In the genomic region with DNA sequence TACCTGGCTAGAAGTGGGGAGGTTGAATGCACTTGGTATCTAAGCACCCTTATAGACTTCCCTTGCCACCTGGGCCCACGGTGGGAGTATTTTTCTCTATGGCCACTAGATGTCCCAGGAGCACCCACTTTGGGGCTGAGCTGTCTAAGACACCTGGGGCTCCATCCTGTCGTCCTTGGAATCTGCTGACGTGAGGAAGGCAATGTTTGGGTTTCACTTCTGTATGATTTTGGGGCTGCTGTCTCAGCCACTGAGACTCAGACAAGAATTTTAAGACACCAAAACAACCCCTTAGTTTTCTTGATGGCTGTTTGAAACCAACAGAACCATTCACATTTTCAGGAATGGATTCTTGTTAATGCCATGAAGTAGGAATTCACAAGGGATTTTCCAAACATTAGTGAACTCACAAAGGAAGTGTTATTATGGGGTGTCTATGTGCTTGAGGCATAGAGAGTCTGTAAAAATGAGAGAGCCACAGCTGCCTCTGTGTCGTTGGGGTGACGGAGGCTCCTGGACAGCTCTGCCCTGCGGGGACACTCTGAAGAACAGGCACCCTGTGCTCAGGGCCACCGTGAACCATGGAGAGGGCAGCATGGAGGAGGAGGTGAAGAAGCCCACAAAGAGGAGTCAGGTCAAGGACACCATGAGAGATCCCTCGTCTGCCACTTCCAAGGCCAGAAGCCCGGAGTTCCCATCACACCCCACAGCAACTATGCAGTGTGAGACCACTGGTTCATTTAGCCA, we compare ENCODE assay signal across 1 cellular context.
TF ChIP-seq lines count a peak whose summit lies in the region.

No MANE protein-coding gene starts in this region.

TF ChIP-seq in GM23338, 12 proteins besides CTCF, POLR2A, EP300 and RAD21 (continued from another document):
- TF ChIP-seq, protein P1, sequence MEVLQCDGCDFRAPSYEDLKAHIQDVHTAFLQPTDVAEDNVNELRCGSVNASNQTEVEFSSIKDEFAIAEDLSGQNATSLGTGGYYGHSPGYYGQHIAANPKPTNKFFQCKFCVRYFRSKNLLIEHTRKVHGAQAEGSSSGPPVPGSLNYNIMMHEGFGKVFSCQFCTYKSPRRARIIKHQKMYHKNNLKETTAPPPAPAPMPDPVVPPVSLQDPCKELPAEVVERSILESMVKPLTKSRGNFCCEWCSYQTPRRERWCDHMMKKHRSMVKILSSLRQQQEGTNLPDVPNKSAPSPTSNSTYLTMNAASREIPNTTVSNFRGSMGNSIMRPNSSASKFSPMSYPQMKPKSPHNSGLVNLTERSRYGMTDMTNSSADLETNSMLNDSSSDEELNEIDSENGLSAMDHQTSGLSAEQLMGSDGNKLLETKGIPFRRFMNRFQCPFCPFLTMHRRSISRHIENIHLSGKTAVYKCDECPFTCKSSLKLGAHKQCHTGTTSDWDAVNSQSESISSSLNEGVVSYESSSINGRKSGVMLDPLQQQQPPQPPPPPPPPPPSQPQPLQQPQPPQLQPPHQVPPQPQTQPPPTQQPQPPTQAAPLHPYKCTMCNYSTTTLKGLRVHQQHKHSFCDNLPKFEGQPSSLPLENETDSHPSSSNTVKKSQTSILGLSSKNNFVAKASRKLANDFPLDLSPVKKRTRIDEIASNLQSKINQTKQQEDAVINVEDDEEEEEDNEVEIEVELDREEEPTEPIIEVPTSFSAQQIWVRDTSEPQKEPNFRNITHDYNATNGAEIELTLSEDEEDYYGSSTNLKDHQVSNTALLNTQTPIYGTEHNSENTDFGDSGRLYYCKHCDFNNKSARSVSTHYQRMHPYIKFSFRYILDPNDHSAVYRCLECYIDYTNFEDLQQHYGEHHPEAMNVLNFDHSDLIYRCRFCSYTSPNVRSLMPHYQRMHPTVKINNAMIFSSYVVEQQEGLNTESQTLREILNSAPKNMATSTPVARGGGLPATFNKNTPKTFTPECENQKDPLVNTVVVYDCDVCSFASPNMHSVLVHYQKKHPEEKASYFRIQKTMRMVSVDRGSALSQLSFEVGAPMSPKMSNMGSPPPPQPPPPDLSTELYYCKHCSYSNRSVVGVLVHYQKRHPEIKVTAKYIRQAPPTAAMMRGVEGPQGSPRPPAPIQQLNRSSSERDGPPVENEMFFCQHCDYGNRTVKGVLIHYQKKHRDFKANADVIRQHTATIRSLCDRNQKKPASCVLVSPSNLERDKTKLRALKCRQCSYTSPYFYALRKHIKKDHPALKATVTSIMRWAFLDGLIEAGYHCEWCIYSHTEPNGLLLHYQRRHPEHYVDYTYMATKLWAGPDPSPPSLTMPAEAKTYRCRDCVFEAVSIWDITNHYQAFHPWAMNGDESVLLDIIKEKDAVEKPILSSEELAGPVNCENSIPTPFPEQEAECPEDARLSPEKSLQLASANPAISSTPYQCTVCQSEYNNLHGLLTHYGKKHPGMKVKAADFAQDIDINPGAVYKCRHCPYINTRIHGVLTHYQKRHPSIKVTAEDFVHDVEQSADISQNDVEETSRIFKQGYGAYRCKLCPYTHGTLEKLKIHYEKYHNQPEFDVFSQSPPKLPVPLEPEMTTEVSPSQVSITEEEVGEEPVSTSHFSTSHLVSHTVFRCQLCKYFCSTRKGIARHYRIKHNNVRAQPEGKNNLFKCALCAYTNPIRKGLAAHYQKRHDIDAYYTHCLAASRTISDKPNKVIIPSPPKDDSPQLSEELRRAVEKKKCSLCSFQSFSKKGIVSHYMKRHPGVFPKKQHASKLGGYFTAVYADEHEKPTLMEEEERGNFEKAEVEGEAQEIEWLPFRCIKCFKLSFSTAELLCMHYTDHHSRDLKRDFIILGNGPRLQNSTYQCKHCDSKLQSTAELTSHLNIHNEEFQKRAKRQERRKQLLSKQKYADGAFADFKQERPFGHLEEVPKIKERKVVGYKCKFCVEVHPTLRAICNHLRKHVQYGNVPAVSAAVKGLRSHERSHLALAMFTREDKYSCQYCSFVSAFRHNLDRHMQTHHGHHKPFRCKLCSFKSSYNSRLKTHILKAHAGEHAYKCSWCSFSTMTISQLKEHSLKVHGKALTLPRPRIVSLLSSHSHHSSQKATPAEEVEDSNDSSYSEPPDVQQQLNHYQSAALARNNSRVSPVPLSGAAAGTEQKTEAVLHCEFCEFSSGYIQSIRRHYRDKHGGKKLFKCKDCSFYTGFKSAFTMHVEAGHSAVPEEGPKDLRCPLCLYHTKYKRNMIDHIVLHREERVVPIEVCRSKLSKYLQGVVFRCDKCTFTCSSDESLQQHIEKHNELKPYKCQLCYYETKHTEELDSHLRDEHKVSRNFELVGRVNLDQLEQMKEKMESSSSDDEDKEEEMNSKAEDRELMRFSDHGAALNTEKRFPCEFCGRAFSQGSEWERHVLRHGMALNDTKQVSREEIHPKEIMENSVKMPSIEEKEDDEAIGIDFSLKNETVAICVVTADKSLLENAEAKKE (CRISPR knock-in tag; IDR thresholded peaks at IDR 0.05), result no peak
- TF ChIP-seq, protein P2, sequence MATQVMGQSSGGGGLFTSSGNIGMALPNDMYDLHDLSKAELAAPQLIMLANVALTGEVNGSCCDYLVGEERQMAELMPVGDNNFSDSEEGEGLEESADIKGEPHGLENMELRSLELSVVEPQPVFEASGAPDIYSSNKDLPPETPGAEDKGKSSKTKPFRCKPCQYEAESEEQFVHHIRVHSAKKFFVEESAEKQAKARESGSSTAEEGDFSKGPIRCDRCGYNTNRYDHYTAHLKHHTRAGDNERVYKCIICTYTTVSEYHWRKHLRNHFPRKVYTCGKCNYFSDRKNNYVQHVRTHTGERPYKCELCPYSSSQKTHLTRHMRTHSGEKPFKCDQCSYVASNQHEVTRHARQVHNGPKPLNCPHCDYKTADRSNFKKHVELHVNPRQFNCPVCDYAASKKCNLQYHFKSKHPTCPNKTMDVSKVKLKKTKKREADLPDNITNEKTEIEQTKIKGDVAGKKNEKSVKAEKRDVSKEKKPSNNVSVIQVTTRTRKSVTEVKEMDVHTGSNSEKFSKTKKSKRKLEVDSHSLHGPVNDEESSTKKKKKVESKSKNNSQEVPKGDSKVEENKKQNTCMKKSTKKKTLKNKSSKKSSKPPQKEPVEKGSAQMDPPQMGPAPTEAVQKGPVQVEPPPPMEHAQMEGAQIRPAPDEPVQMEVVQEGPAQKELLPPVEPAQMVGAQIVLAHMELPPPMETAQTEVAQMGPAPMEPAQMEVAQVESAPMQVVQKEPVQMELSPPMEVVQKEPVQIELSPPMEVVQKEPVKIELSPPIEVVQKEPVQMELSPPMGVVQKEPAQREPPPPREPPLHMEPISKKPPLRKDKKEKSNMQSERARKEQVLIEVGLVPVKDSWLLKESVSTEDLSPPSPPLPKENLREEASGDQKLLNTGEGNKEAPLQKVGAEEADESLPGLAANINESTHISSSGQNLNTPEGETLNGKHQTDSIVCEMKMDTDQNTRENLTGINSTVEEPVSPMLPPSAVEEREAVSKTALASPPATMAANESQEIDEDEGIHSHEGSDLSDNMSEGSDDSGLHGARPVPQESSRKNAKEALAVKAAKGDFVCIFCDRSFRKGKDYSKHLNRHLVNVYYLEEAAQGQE (IDR thresholded peaks at IDR 0.05; ENCODE audit: unreplicated experiment), result no peak
- TF ChIP-seq EZH2phosphoT487 (IDR thresholded peaks at IDR 0.05; ENCODE audit: unreplicated experiment), result no peak
